ENCODE assay signal across 8 cellular contexts in genomic region chr7:76364198-76364584, GRCh38. TPM values are rescaled to one million over a fixed set of nuclear protein-coding genes. Genes with fewer than 3 reads are reported as not detected.
DNase-seq lines count a peak whose midpoint lies in the region; ATAC-seq and TF ChIP-seq lines count a peak whose summit lies in the region.

No MANE protein-coding gene starts in this region.

- DNase-seq in HT1080 (ENCODE audit: low read depth), result peak; percentile 90
- no peak for DNase-seq in transverse colon
- no peak for DNase-seq in GM13977 (ENCODE audit: low spot score)
- DNase-seq in GOT3 (lab: John Stamatoyannopoulos, UW), result no peak

- intact Hi-C loops in transverse colon (cut with DNase I; ENCODE audit: low total_unique reads), result no loop called here

- no peak for TF ChIP-seq EP300 in transverse colon (IDR thresholded peaks at IDR 0.05; ENCODE audit: low read depth)

- H3K9me3 Mint-ChIP-seq in activated T-helper 17 cell treated with anti-CD3 and anti-CD28 coated beads, Interleukin-2, amount 50 U/mL, for 72 hours, result no peaks in the 10 kb centered on the region

- no peaks in the 10 kb centered on the region for H3K27me3 ChIP-seq in BLaER1 treated with 17β-estradiol and CSF1 and Interleukin-3, amounts not matched to agents 10 nM and 100 nM
- no peaks in the 10 kb centered on the region for H3K27me3 ChIP-seq in iPS-20b (ENCODE audit: insufficient read depth, low read length)
- H3K27me3 ChIP-seq in transverse colon, result no peaks in the 10 kb centered on the region

- peaks cover 4% of the 10 kb centered on the region for H3K36me3 Mint-ChIP-seq in activated T-helper 17 cell treated with anti-CD3 and anti-CD28 coated beads, Interleukin-2, amount 50 U/mL, for 72 hours (ENCODE audit: low read depth)

- ATAC-seq in activated T-helper 17 cell treated with anti-CD3 and anti-CD28 coated beads, Interleukin-2, amount 50 U/mL, for 72 hours (replicated peaks), result peak; percentile 7
- no peak for ATAC-seq in GM19467 (IDR thresholded peaks at IDR 0.05; ENCODE audit: unreplicated experiment)

- peak overlapping the region; percentile 67 for H3K27ac Mint-ChIP-seq in activated T-helper 17 cell treated with anti-CD3 and anti-CD28 coated beads, Interleukin-2, amount 50 U/mL, for 72 hours

- H3K4me1 ChIP-seq in BLaER1 treated with 17β-estradiol and CSF1 and Interleukin-3, amounts not matched to agents 10 nM and 100 nM, result peaks cover 42 to 69% (median 51%) of the 10 kb centered on the region in 10 experiments
- H3K4me1 ChIP-seq in iPS-20b (ENCODE audit: insufficient read depth, low read length) (peaks cover 12% of the 10 kb centered on the region; the same call in 1 of the 2 replicates), transverse colon (peaks cover 2 to 32% (median 25%) of the 10 kb centered on the region in 4 donors)

- no peaks in the 10 kb centered on the region for H3K36me3 ChIP-seq in BLaER1 treated with 17β-estradiol and CSF1 and Interleukin-3, amounts not matched to agents 10 nM and 100 nM
- H3K36me3 ChIP-seq in iPS-20b (ENCODE audit: insufficient read depth, low read depth, low read length) (no peaks in the 10 kb centered on the region), transverse colon (no peaks in the 10 kb centered on the region)

- peak overlapping the region; percentile 8 to 64 (median 34); a peak in 17 of 20 replicates for H3K4me3 ChIP-seq in BLaER1 treated with 17β-estradiol and CSF1 and Interleukin-3, amounts not matched to agents 10 nM and 100 nM
- H3K4me3 ChIP-seq in iPS-20b (ENCODE audit: low read length) (no peak overlapping the region), transverse colon (no peak overlapping the region)

- H3K4me3 Mint-ChIP-seq in activated T-helper 17 cell treated with anti-CD3 and anti-CD28 coated beads, Interleukin-2, amount 50 U/mL, for 72 hours, result peak overlapping the region; percentile 69

- H3K4me2 ChIP-seq in BLaER1 treated with 17β-estradiol and CSF1 and Interleukin-3, amounts not matched to agents 10 nM and 100 nM, result peak overlapping the region; percentile 72 to 96 (median 81)

- peak overlapping the region; percentile 51 to 90 (median 82); a peak in 21 of 22 replicates for H3K27ac ChIP-seq in BLaER1 treated with 17β-estradiol and CSF1 and Interleukin-3, amounts not matched to agents 10 nM and 100 nM
- H3K27ac ChIP-seq in iPS-20b (ENCODE audit: low read length) (no peak overlapping the region), transverse colon (peak overlapping the region; percentile 77 to 88 (median 82))

- peak overlapping the region; percentile 54 to 78 (median 70) for H3K9ac ChIP-seq in BLaER1 treated with 17β-estradiol and CSF1 and Interleukin-3, amounts not matched to agents 10 nM and 100 nM
- H3K9ac ChIP-seq in iPS-20b (ENCODE audit: low read depth, low read length), result peak overlapping the region; percentile 52; the same call in 1 of the 2 replicates

- H3K9me3 ChIP-seq in BLaER1 treated with 17β-estradiol and CSF1 and Interleukin-3, amounts not matched to agents 10 nM and 100 nM (replicated peaks in 1 of 11), result no peaks in the 10 kb centered on the region
- H3K9me3 ChIP-seq in iPS-20b (ENCODE audit: insufficient read depth, low read depth, low read length) (no peaks in the 10 kb centered on the region), transverse colon (no peaks in the 10 kb centered on the region)

- TF ChIP-seq POLR2A in transverse colon (IDR thresholded peaks at IDR 0.05), result no peak

- H3K4me1 Mint-ChIP-seq in activated T-helper 17 cell treated with anti-CD3 and anti-CD28 coated beads, Interleukin-2, amount 50 U/mL, for 72 hours, result peaks cover 9% of the 10 kb centered on the region

- no peaks in the 10 kb centered on the region for H4K20me1 ChIP-seq in BLaER1 treated with 17β-estradiol and CSF1 and Interleukin-3, amounts not matched to agents 10 nM and 100 nM

- WGBS in transverse colon (ENCODE audit: low coverage in 1 of 2), 2 donors, result 40 to 64% methylated on average over 1 to 4 of the region's 4 CpGs

- no peak for TF ChIP-seq CTCF in transverse colon (IDR thresholded peaks at IDR 0.05)
- TF ChIP-seq CTCF in GM13977 (IDR thresholded peaks at IDR 0.05; ENCODE audit: extremely low read depth, insufficient read depth, missing control alignments), result no peak

- no peaks in the 10 kb centered on the region for H3K27me3 Mint-ChIP-seq in activated T-helper 17 cell treated with anti-CD3 and anti-CD28 coated beads, Interleukin-2, amount 50 U/mL, for 72 hours

- in situ Hi-C loops in transverse colon (cut with MboI; ENCODE audit: low pct_ligation_motif_present in 1 of 4, low pct_unique_long_range_greater_than_20kb in 1 of 4, low sequenced_read_pairs in 3 of 4), result no loop called here
- in situ Hi-C loops in GM13977 (cut with MboI; ENCODE audit: low pct_unique_long_range_greater_than_20kb, low sequenced_read_pairs, unreplicated experiment), result no loop called here

RNA-seq across cellular contexts. Expression of gene YWHAG, which starts 5.4 kb away (rescaled TPM):
- total RNA-seq in HT1080 (2014; rRNA removed; shearing (Covaris generic)), result 71.3 and 93.3 TPM in 2 replicates
- 119 and 143 TPM in 2 replicates for polyA plus RNA-seq in HT1080 (2015; cell fraction: cytosol; rRNA removed)
- 112 and 128 TPM in 2 replicates for polyA plus RNA-seq in HT1080 (2015; cell fraction: nucleus; rRNA removed)
- total RNA-seq in activated T-helper 17 cell treated with anti-CD3 and anti-CD28 coated beads, Interleukin-2, amount 50 U/mL, for 72 hours, result 100 to 1,000 TPM; 118 to 156 TPM
- 10 to 100 TPM; 35.9 to 71.6 (median 48.2) TPM for total RNA-seq in transverse colon

RNA-seq across cellular contexts. Expression of gene SSC4D, which starts 45.3 kb away (rescaled TPM):
- 0.23 and 0.73 TPM in 2 replicates for total RNA-seq in HT1080 (2014; rRNA removed; shearing (Covaris generic))
- 0.58 and 0.77 TPM in 2 replicates for polyA plus RNA-seq in HT1080 (2015; cell fraction: cytosol; rRNA removed)
- 0.29 and 0.57 TPM in 2 replicates for polyA plus RNA-seq in HT1080 (2015; cell fraction: nucleus; rRNA removed)
- under 1 TPM; 0.50 to 0.61 TPM for total RNA-seq in activated T-helper 17 cell treated with anti-CD3 and anti-CD28 coated beads, Interleukin-2, amount 50 U/mL, for 72 hours
- under 1 TPM in 1 of 4 donors, not detected in 3; 0.41 TPM for total RNA-seq in transverse colon

Comparison
In these comparisons a context has a peak if more than half of its experiments do, and no peak if none do; other contexts are left out.
1. H3K4me3 ChIP-seq: peak in BLaER1 treated with 17β-estradiol and CSF1 and Interleukin-3, amounts not matched to agents 10 nM and 100 nM (10 of 10); none in iPS-20b (single experiment) and transverse colon (0 of 4).